ENCODE assay signal across 1 cellular context in the genomic region with DNA sequence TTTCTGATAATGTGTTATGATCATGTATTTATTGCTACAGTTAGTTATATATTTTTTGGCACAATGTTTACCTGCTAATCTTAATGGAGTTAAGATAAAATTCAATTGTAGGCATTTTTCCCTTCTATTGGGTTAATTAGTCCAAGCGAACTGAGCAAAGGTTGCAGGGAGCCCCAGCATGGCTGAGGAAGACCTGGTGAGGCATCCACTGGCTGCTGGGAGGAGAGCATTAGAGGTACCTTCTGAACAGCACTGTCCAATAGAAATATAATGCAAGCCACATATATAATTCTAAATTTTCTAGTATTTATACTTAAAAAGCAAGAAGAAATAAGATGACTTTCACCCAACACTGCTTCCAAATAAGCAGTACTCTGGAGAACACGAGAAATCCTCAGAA.
TF ChIP-seq lines count a peak whose summit lies in the region.

No MANE protein-coding gene starts in this region.

TF ChIP-seq in WTC11, 78 proteins besides CTCF, POLR2A, EP300 and RAD21 (continued from another document):
- TF ChIP-seq, protein P1, sequence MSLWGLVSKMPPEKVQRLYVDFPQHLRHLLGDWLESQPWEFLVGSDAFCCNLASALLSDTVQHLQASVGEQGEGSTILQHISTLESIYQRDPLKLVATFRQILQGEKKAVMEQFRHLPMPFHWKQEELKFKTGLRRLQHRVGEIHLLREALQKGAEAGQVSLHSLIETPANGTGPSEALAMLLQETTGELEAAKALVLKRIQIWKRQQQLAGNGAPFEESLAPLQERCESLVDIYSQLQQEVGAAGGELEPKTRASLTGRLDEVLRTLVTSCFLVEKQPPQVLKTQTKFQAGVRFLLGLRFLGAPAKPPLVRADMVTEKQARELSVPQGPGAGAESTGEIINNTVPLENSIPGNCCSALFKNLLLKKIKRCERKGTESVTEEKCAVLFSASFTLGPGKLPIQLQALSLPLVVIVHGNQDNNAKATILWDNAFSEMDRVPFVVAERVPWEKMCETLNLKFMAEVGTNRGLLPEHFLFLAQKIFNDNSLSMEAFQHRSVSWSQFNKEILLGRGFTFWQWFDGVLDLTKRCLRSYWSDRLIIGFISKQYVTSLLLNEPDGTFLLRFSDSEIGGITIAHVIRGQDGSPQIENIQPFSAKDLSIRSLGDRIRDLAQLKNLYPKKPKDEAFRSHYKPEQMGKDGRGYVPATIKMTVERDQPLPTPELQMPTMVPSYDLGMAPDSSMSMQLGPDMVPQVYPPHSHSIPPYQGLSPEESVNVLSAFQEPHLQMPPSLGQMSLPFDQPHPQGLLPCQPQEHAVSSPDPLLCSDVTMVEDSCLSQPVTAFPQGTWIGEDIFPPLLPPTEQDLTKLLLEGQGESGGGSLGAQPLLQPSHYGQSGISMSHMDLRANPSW (CRISPR knock-in tag; conservative IDR thresholded peaks at IDR 0.05; ENCODE audit: low read depth): no peak
- TF ChIP-seq NR3C1 (CRISPR knock-in tag; conservative IDR thresholded peaks at IDR 0.05; ENCODE audit: low read depth) (no peak), GTF2I (CRISPR knock-in tag; conservative IDR thresholded peaks at IDR 0.05) (no peak), ZNF317 (CRISPR knock-in tag; IDR thresholded peaks at IDR 0.05; ENCODE audit: borderline replicate concordance, low read depth) (no peak), CREB1 (CRISPR knock-in tag; IDR thresholded peaks at IDR 0.05) (no peak), TEAD1 (CRISPR knock-in tag; IDR thresholded peaks at IDR 0.05) (no peak), TCF7 (CRISPR knock-in tag; IDR thresholded peaks at IDR 0.05; ENCODE audit: low read depth) (no peak), ATF1 (CRISPR knock-in tag; IDR thresholded peaks at IDR 0.05) (no peak)
- TF ChIP-seq, protein P2, sequence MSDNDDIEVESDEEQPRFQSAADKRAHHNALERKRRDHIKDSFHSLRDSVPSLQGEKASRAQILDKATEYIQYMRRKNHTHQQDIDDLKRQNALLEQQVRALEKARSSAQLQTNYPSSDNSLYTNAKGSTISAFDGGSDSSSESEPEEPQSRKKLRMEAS (CRISPR knock-in tag; IDR thresholded peaks at IDR 0.05): no peak
- TF ChIP-seq, protein P3, sequence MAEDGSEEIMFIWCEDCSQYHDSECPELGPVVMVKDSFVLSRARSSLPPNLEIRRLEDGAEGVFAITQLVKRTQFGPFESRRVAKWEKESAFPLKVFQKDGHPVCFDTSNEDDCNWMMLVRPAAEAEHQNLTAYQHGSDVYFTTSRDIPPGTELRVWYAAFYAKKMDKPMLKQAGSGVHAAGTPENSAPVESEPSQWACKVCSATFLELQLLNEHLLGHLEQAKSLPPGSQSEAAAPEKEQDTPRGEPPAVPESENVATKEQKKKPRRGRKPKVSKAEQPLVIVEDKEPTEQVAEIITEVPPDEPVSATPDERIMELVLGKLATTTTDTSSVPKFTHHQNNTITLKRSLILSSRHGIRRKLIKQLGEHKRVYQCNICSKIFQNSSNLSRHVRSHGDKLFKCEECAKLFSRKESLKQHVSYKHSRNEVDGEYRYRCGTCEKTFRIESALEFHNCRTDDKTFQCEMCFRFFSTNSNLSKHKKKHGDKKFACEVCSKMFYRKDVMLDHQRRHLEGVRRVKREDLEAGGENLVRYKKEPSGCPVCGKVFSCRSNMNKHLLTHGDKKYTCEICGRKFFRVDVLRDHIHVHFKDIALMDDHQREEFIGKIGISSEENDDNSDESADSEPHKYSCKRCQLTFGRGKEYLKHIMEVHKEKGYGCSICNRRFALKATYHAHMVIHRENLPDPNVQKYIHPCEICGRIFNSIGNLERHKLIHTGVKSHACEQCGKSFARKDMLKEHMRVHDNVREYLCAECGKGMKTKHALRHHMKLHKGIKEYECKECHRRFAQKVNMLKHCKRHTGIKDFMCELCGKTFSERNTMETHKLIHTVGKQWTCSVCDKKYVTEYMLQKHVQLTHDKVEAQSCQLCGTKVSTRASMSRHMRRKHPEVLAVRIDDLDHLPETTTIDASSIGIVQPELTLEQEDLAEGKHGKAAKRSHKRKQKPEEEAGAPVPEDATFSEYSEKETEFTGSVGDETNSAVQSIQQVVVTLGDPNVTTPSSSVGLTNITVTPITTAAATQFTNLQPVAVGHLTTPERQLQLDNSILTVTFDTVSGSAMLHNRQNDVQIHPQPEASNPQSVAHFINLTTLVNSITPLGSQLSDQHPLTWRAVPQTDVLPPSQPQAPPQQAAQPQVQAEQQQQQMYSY (CRISPR knock-in tag; IDR thresholded peaks at IDR 0.05): no peak
- TF ChIP-seq, protein P4, sequence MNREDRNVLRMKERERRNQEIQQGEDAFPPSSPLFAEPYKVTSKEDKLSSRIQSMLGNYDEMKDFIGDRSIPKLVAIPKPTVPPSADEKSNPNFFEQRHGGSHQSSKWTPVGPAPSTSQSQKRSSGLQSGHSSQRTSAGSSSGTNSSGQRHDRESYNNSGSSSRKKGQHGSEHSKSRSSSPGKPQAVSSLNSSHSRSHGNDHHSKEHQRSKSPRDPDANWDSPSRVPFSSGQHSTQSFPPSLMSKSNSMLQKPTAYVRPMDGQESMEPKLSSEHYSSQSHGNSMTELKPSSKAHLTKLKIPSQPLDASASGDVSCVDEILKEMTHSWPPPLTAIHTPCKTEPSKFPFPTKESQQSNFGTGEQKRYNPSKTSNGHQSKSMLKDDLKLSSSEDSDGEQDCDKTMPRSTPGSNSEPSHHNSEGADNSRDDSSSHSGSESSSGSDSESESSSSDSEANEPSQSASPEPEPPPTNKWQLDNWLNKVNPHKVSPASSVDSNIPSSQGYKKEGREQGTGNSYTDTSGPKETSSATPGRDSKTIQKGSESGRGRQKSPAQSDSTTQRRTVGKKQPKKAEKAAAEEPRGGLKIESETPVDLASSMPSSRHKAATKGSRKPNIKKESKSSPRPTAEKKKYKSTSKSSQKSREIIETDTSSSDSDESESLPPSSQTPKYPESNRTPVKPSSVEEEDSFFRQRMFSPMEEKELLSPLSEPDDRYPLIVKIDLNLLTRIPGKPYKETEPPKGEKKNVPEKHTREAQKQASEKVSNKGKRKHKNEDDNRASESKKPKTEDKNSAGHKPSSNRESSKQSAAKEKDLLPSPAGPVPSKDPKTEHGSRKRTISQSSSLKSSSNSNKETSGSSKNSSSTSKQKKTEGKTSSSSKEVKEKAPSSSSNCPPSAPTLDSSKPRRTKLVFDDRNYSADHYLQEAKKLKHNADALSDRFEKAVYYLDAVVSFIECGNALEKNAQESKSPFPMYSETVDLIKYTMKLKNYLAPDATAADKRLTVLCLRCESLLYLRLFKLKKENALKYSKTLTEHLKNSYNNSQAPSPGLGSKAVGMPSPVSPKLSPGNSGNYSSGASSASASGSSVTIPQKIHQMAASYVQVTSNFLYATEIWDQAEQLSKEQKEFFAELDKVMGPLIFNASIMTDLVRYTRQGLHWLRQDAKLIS (CRISPR knock-in tag; IDR thresholded peaks at IDR 0.05; ENCODE audit: borderline replicate concordance): no peak
- TF ChIP-seq, protein P5, sequence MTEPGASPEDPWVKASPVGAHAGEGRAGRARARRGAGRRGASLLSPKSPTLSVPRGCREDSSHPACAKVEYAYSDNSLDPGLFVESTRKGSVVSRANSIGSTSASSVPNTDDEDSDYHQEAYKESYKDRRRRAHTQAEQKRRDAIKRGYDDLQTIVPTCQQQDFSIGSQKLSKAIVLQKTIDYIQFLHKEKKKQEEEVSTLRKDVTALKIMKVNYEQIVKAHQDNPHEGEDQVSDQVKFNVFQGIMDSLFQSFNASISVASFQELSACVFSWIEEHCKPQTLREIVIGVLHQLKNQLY (CRISPR knock-in tag; IDR thresholded peaks at IDR 0.05): no peak
TF ChIP-seq in WTC11: peak in this region for 0.
